ENCODE assay signal across 18 cellular contexts in genomic region chr6:67501738-67502137, GRCh38.
DNase-seq lines count a peak whose midpoint lies in the region; ATAC-seq, FAIRE-seq and TF ChIP-seq lines count a peak whose summit lies in the region.
"Had no signal": no experiment of that assay in that cellular context is flagged by ENCODE, and none has a peak within 500 bp of the region (broad histone marks: within the 10 kb centered on the region; RNA-seq: fewer than 3 reads in every experiment).

No MANE protein-coding gene starts in this region.

- H3K79me2 ChIP-seq in ACC112 (ENCODE audit: control insufficient read depth, insufficient read depth, low read length, unreplicated experiment) (no peaks in the 10 kb centered on the region), astrocyte (ENCODE audit: insufficient read depth, low read length) (no peaks in the 10 kb centered on the region), hepatocyte (no peaks in the 10 kb centered on the region)

- FAIRE-seq in astrocyte (lab: Jason Lieb, UNC), result no peak
- FAIRE-seq: GM12878 had no signal

- H3K4me3 Mint-ChIP-seq in astrocyte (ENCODE audit: unreplicated experiment), result no peak overlapping the region
- H3K4me3 Mint-ChIP-seq: CD14-positive monocyte, IgD-negative memory B cell had no signal

- H3K27me3 Mint-ChIP-seq in astrocyte (ENCODE audit: low read depth, unreplicated experiment), result no peaks in the 10 kb centered on the region
- H3K27me3 Mint-ChIP-seq: IgD-negative memory B cell had no signal

- TF ChIP-seq CTCF in astrocyte (IDR thresholded peaks at IDR 0.05; ENCODE audit: insufficient read depth, low read depth, low read length) (no peak), hepatocyte (IDR thresholded peaks at IDR 0.05; ENCODE audit: poor library complexity) (no peak)

- no peaks in the 10 kb centered on the region for H3K36me3 Mint-ChIP-seq in astrocyte (ENCODE audit: low read depth, unreplicated experiment)
- H3K36me3 Mint-ChIP-seq: CD14-positive monocyte, IgD-negative memory B cell had no signal

- no peaks in the 10 kb centered on the region for H3K9me2 ChIP-seq in hepatocyte (replicated peaks; ENCODE audit: insufficient read depth)

- DNase-seq in MG63, result peak; percentile 1
- no peak for DNase-seq in astrocyte (ENCODE audit: low read depth)
- DNase-seq in hepatocyte (ENCODE audit: low spot score), result no peak
- DNase-seq in H7, result no peak
- DNase-seq in NCI-H1436 treated with DMSO at 0.1 percent for 48 hours (lab: John Stamatoyannopoulos, UW), result no peak
- no peak for DNase-seq in GM19238 (ENCODE audit: insufficient read length, low spot score)
- DNase-seq: COR-L47, DMS53, NCI-H1092 treated with DMSO at 0.1 percent for 48 hours, NCI-H187, NCI-H446, NCI-H748 treated with DMSO at 0.1 percent for 48 hours, SHP77 had no signal

- H3K27ac ChIP-seq in ACC112 (ENCODE audit: low read depth, low read length) (no peak overlapping the region), astrocyte (ENCODE audit: low read depth, low read length) (no peak overlapping the region), hepatocyte (no peak overlapping the region)

- no peak for ATAC-seq in HG02938 (IDR thresholded peaks at IDR 0.05; ENCODE audit: unreplicated experiment)
- ATAC-seq: GM12878 had no signal

- H3K36me3 ChIP-seq in ACC112 (ENCODE audit: insufficient read depth, low read length), result no peaks in the 10 kb centered on the region
- no peaks in the 10 kb centered on the region for H3K36me3 ChIP-seq in MG63
- no peaks in the 10 kb centered on the region for H3K36me3 ChIP-seq in astrocyte (ENCODE audit: insufficient read depth, low read length)
- no peaks in the 10 kb centered on the region for H3K36me3 ChIP-seq in hepatocyte (replicated peaks; ENCODE audit: insufficient read depth, low read depth)
- no peaks in the 10 kb centered on the region for H3K36me3 ChIP-seq in H7 (replicated peaks; ENCODE audit: control insufficient read depth, insufficient read depth, low read length)

- no peaks in the 10 kb centered on the region for H3K9me3 ChIP-seq in MG63
- H3K9me3 ChIP-seq in astrocyte (ENCODE audit: insufficient read depth, low read depth, low read length), result no peaks in the 10 kb centered on the region
- H3K9me3 ChIP-seq in hepatocyte (ENCODE audit: low read depth), result no peaks in the 10 kb centered on the region

- WGBS in hepatocyte (ENCODE audit: low lambda C conversion rate, missing lambda C conversion rate), result 57% methylated on average over 5 of the region's 5 CpGs

- H3K27me3 ChIP-seq in ACC112 (ENCODE audit: insufficient read depth, low read length), result no peaks in the 10 kb centered on the region
- no peaks in the 10 kb centered on the region for H3K27me3 ChIP-seq in MG63
- no peaks in the 10 kb centered on the region for H3K27me3 ChIP-seq in astrocyte (ENCODE audit: insufficient read depth, low read length)
- H3K27me3 ChIP-seq in hepatocyte, result no peaks in the 10 kb centered on the region
- H3K27me3 ChIP-seq in H7 (ENCODE audit: control insufficient read depth, insufficient read depth, low read length), result no peaks in the 10 kb centered on the region

- no peak overlapping the region for H3K9ac ChIP-seq in astrocyte (ENCODE audit: low read length)

- no peaks in the 10 kb centered on the region for H3K4me1 Mint-ChIP-seq in astrocyte (ENCODE audit: low read depth, unreplicated experiment)
- H3K4me1 Mint-ChIP-seq: CD14-positive monocyte, IgD-negative memory B cell had no signal

- H3K9me3 Mint-ChIP-seq in astrocyte (ENCODE audit: unreplicated experiment), result peaks cover 3% of the 10 kb centered on the region

- H4K20me1 ChIP-seq in astrocyte (ENCODE audit: insufficient read depth, low read length) (no peaks in the 10 kb centered on the region), hepatocyte (ENCODE audit: insufficient read depth, poor library complexity, severe bottlenecking) (no peaks in the 10 kb centered on the region)

- H3K4me3 ChIP-seq in ACC112 (ENCODE audit: low read depth, low read length) (0 out of 2 replicates have a peak overlapping the region, but pooled peaks have one; percentile 38), MG63 (peak overlapping the region; percentile 21; the same call in 1 of the 2 replicates), astrocyte (ENCODE audit: insufficient read depth, low read depth, low read length) (no peak overlapping the region), hepatocyte (no peak overlapping the region), H7 (ENCODE audit: insufficient read depth, low read depth, low read length) (no peak overlapping the region)
- H3K4me3 ChIP-seq: GM12878 had no signal

- H3K4me1 ChIP-seq in ACC112 (ENCODE audit: control insufficient read depth, insufficient read depth, low read length, unreplicated experiment) (no peaks in the 10 kb centered on the region), astrocyte (ENCODE audit: insufficient read depth, low read length) (no peaks in the 10 kb centered on the region), hepatocyte (ENCODE audit: insufficient read depth) (no peaks in the 10 kb centered on the region)

- peak overlapping the region; percentile 67 for H2AFZ ChIP-seq in ACC112 (ENCODE audit: low read length, unreplicated experiment)
- H2AFZ ChIP-seq in astrocyte (ENCODE audit: low read depth, low read length), result peak overlapping the region; percentile 1
- no peak overlapping the region for H2AFZ ChIP-seq in hepatocyte

- no peak overlapping the region for H3K27ac Mint-ChIP-seq in astrocyte (ENCODE audit: unreplicated experiment)
- H3K27ac Mint-ChIP-seq: CD14-positive monocyte, IgD-negative memory B cell had no signal

- no peak overlapping the region for H3K4me2 ChIP-seq in astrocyte (ENCODE audit: low read length)
- H3K4me2 ChIP-seq in hepatocyte, result peak overlapping the region; percentile 48

Comparison
In these comparisons a context has a peak if more than half of its experiments do, and no peak if none do; other contexts are left out.
1. H3K4me3 ChIP-seq: peak in ACC112 (single experiment) and MG63 (single experiment); none in astrocyte (single experiment), hepatocyte (single experiment) and H7 (single experiment).